ENCODE assay signal across 9 cellular contexts in genomic region chr9:112175796-112176315, GRCh38. TPM values are rescaled to one million over a fixed set of nuclear protein-coding genes. Genes with fewer than 3 reads are reported as not detected.
DNase-seq lines count a peak whose midpoint lies in the region; ATAC-seq, FAIRE-seq and TF ChIP-seq lines count a peak whose summit lies in the region.
"Had no signal": no experiment of that assay in that cellular context is flagged by ENCODE, and none has a peak within 500 bp of the region (broad histone marks: within the 10 kb centered on the region; RNA-seq: fewer than 3 reads in every experiment).

No MANE protein-coding gene starts in this region.

- H3K4me1 ChIP-seq in adipocyte (ENCODE audit: control insufficient read depth, insufficient read depth, low read length) (peaks cover 19% of the 10 kb centered on the region), kidney (ENCODE audit: control insufficient read depth in 1 of 2, insufficient read depth in 1 of 2, low read depth in 1 of 2, low read length in 2 of 2) (peaks cover 4 to 27% of the 10 kb centered on the region in 2 donors), testis (peaks cover 24% of the 10 kb centered on the region)

- TF ChIP-seq CTCF in kidney (IDR thresholded peaks at IDR 0.05; ENCODE audit: borderline replicate concordance, extremely low read depth, insufficient read depth) (no peak), testis (IDR thresholded peaks at IDR 0.05) (no peak)

- H3K9me3 ChIP-seq in adipocyte (ENCODE audit: control insufficient read depth, low read length) (no peaks in the 10 kb centered on the region), kidney (ENCODE audit: control insufficient read depth in 1 of 2, low read length in 2 of 2) (no peaks in the 10 kb centered on the region), testis (no peaks in the 10 kb centered on the region)

- FAIRE-seq in kidney (lab: Jason Lieb, UNC) = no peak
- FAIRE-seq: endometrium had no signal

- H3K27me3 ChIP-seq in adipocyte (replicated peaks; ENCODE audit: control insufficient read depth, insufficient read depth, low read length) (no peaks in the 10 kb centered on the region), testis (no peaks in the 10 kb centered on the region)

- ATAC-seq in HG03045 (IDR thresholded peaks at IDR 0.05; ENCODE audit: unreplicated experiment) = no peak

- H3K36me3 ChIP-seq in adipocyte (ENCODE audit: control insufficient read depth, insufficient read depth, low read length, severe bottlenecking) (no peaks in the 10 kb centered on the region), kidney (ENCODE audit: control insufficient read depth in 1 of 2, insufficient read depth in 2 of 2, low read length in 2 of 2) (no peaks in the 10 kb centered on the region), testis (ENCODE audit: low read depth, missing control alignments) (no peaks in the 10 kb centered on the region)

- H3K27ac ChIP-seq in kidney (ENCODE audit: low read depth in 2 of 2, low read length in 2 of 2) (peak overlapping the region; percentile 72 to 87), testis (peak overlapping the region; percentile 74 to 81)

- WGBS in testis, 2 donors = 42 to 64% methylated on average over 17 of the region's 17 CpGs

- intact Hi-C loops in kidney (cut with DNase I) = no loop called here
- intact Hi-C loops in testis (cut with DNase I; ENCODE audit: low total_unique reads) = no loop called here

- H3K4me3 ChIP-seq in adipocyte (ENCODE audit: low read length) (peak overlapping the region; percentile 75), kidney (ENCODE audit: low read length in 2 of 2) (peak overlapping the region in 1 of 2 donors; percentile 61), testis (peak overlapping the region; percentile 65 to 73)

- H3K9ac ChIP-seq in adipocyte (ENCODE audit: low read length) (peak overlapping the region; percentile 83), kidney (ENCODE audit: low read length in 2 of 2) (peak overlapping the region in 1 of 2 donors; percentile 80)

- TF ChIP-seq POLR2A in testis (IDR thresholded peaks at IDR 0.05) = no peak

- peak; percentile 30 for DNase-seq in activated T-cell treated with anti-CD3 and anti-CD28 coated beads, Interleukin-2, amount 50 U/mL, for 1 hour
- DNase-seq in activated T-cell treated with anti-CD3 and anti-CD28 coated beads for 4 hours (no peak), adipocyte (ENCODE audit: low read depth) (no peak), kidney (no peak), testis (no peak), NCI-H2081 (lab: John Stamatoyannopoulos, UW) (no peak), SW 1271 (lab: John Stamatoyannopoulos, UW) (no peak)

RNA-seq across cellular contexts. Expression of gene SUSD1, which starts 0.8 kb away (rescaled TPM):
- total RNA-seq in kidney (19.8 TPM), testis (10 to 100 TPM; 28.0 to 39.1 TPM)
- polyA plus RNA-seq in kidney (ENCODE audit: insufficient read depth, low read depth, low replicate concordance) (11.0 TPM), testis (ENCODE audit: insufficient read depth, low read depth, low replicate concordance) (12.7 TPM)
